Comparison of ENCODE assay signal across 20 cellular contexts in genomic region chr15:56948000-56948765, GRCh38. TPM values are rescaled to one million over a fixed set of nuclear protein-coding genes. Genes with fewer than 3 reads are reported as not detected.
A peak's percentile ranks its signal among the peaks of the same experiment; 100 is the strongest.
DNase-seq lines count a peak whose midpoint lies in the region; ATAC-seq and TF ChIP-seq lines count a peak whose summit lies in the region.
"Had no signal": no experiment of that assay in that cellular context is flagged by ENCODE, and none has a peak within 500 bp of the region (broad histone marks: within the 10 kb centered on the region; RNA-seq: fewer than 3 reads in every experiment).

No MANE protein-coding gene starts in this region.

- H4K20me1 ChIP-seq in hepatocyte (ENCODE audit: insufficient read depth, poor library complexity, severe bottlenecking) = peaks cover 46% of the 10 kb centered on the region

- CTCF ChIA-PET in HEK293 (lab: Yijun Ruan, JAX) = interaction anchor here (0.5 to 0.6 kb wide), 2 partner anchors 31 to 74 kb away, joined by 4 to 5 read pairs; no protein-coding TSS in a partner anchor

- no peak overlapping the region for H3K4me2 ChIP-seq in hepatocyte

- TF ChIP-seq CTCF in HEK293 (tag by site-specific recombination; IDR thresholded peaks at IDR 0.05) = no peak
- no peak for TF ChIP-seq CTCF in hepatocyte (IDR thresholded peaks at IDR 0.05; ENCODE audit: poor library complexity)
- TF ChIP-seq CTCF in progenitor cell of endocrine pancreas (IDR thresholded peaks at IDR 0.05; ENCODE audit: unreplicated experiment) = no peak

- peaks cover 2% of the 10 kb centered on the region for H3K4me1 Mint-ChIP-seq in progenitor cell of endocrine pancreas (ENCODE audit: low read depth)

- 89% methylated on average over 6 of the region's 6 CpGs for WGBS in hepatocyte (ENCODE audit: low lambda C conversion rate, missing lambda C conversion rate)

- no peak overlapping the region for H3K4me3 Mint-ChIP-seq in progenitor cell of endocrine pancreas (ENCODE audit: low read depth)
- H3K4me3 Mint-ChIP-seq: activated naive CD4-positive, alpha-beta T cell treated with anti-CD3 and anti-CD28 coated beads, Interleukin-2, amount 50 U/mL, for 24 hours; CD4-positive, alpha-beta memory T cell; stimulated activated naive B cell treated with anti-CD40 and anti-IgM and Interleukin-4, amounts not matched to agents 10 μg/mL and 1 μg/mL and 100 μg/mL, for 72 hours had no signal

- DNase-seq in amniotic epithelial cell (ENCODE audit: low read depth) = peak; percentile 49
- no peak for DNase-seq in hepatocyte (ENCODE audit: low spot score)
- DNase-seq in progenitor cell of endocrine pancreas (ENCODE audit: low spot score, unreplicated experiment) = no peak
- no peak for DNase-seq in iPS-NIHi11 (ENCODE audit: low spot score)
- DNase-seq in stimulated activated CD4-positive, alpha-beta T cell treated with anti-CD3 and anti-CD28 coated beads, Interleukin-4, amount 100 ng/mL, for 4 hours = no peak
- DNase-seq: activated T-cell treated with anti-CD3 and anti-CD28 coated beads, Interleukin-2, amount 50 U/mL, for 48 hours; CD4-positive, alpha-beta memory T cell; DMS53; heart right ventricle; islet precursor cell; lower lobe of right lung; NCI-H1436 treated with DMSO at 0.1 percent for 48 hours; NCI-H524 treated with DMSO at 0.1 percent for 48 hours; sigmoid colon; stimulated activated CD4-positive, alpha-beta T cell treated with anti-CD3 and anti-CD28 coated beads, Interleukin-1b, Interleukin-23, amount 100 ng/mL, for 48 hours; stimulated activated naive B cell treated with anti-CD40 and anti-IgM and Interleukin-4, amounts not matched to agents 10 μg/mL and 1 μg/mL and 100 μg/mL, for 72 hours had no signal

- H3K4me3 ChIP-seq in HEK293 (ENCODE audit: low read depth, low read length) = no peak overlapping the region
- H3K4me3 ChIP-seq in hepatocyte = no peak overlapping the region
- H3K4me3 ChIP-seq: heart right ventricle, lower lobe of right lung, sigmoid colon had no signal

- H2AFZ ChIP-seq in hepatocyte = no peak overlapping the region

- peaks cover 18% of the 10 kb centered on the region for H3K9me3 Mint-ChIP-seq in progenitor cell of endocrine pancreas (ENCODE audit: low read depth)

- H3K36me3 Mint-ChIP-seq in progenitor cell of endocrine pancreas (ENCODE audit: insufficient read depth) = peaks cover 20% of the 10 kb centered on the region

- H3K9me3 ChIP-seq in HEK293 (ENCODE audit: control insufficient read depth, insufficient read depth, low read depth, low read length) (no peaks in the 10 kb centered on the region), hepatocyte (ENCODE audit: low read depth) (peaks cover 4% of the 10 kb centered on the region)

- H3K79me2 ChIP-seq in hepatocyte = peaks cover 100% of the 10 kb centered on the region

- H3K27me3 Mint-ChIP-seq in progenitor cell of endocrine pancreas = no peaks in the 10 kb centered on the region
- H3K27me3 Mint-ChIP-seq: activated naive CD4-positive, alpha-beta T cell treated with anti-CD3 and anti-CD28 coated beads, Interleukin-2, amount 50 U/mL, for 24 hours; CD4-positive, alpha-beta memory T cell; stimulated activated naive B cell treated with anti-CD40 and anti-IgM and Interleukin-4, amounts not matched to agents 10 μg/mL and 1 μg/mL and 100 μg/mL, for 72 hours had no signal

- no peaks in the 10 kb centered on the region for H3K9me2 ChIP-seq in hepatocyte (replicated peaks; ENCODE audit: insufficient read depth)

- no peaks in the 10 kb centered on the region for H3K27me3 ChIP-seq in hepatocyte
- H3K27me3 ChIP-seq: heart right ventricle, sigmoid colon had no signal

- POLR2A ChIA-PET in HEK293 (lab: Yijun Ruan, JAX) = no interaction called here

- H3K36me3 ChIP-seq in HEK293 (ENCODE audit: control insufficient read depth in 2 of 2, insufficient read depth in 1 of 2, low read length in 2 of 2) (peaks cover 0 to 4% of the 10 kb centered on the region in 2 experiments; a peak in 1 of 3 replicates), hepatocyte (replicated peaks; ENCODE audit: insufficient read depth, low read depth) (peaks cover 3% of the 10 kb centered on the region)
- H3K36me3 ChIP-seq: lower lobe of right lung, sigmoid colon had no signal

- H3K27ac Mint-ChIP-seq in progenitor cell of endocrine pancreas = peak overlapping the region; percentile 17
- H3K27ac Mint-ChIP-seq: stimulated activated naive B cell treated with anti-CD40 and anti-IgM and Interleukin-4, amounts not matched to agents 10 μg/mL and 1 μg/mL and 100 μg/mL, for 72 hours had no signal

- ATAC-seq in HG03039 (IDR thresholded peaks at IDR 0.05; ENCODE audit: unreplicated experiment) (no peak), HG03095 (IDR thresholded peaks at IDR 0.05; ENCODE audit: unreplicated experiment) (no peak)
- ATAC-seq: heart right ventricle; lower lobe of right lung; stimulated activated naive B cell treated with anti-CD40 and anti-IgM and Interleukin-4, amounts not matched to agents 10 μg/mL and 1 μg/mL and 100 μg/mL, for 72 hours had no signal

- H3K27ac ChIP-seq in HEK293 (ENCODE audit: extremely low read depth, low read depth, low read length) (peak overlapping the region; percentile 4; the same call in 1 of the 2 replicates), hepatocyte (peak overlapping the region; percentile 1)
- H3K27ac ChIP-seq: heart right ventricle, lower lobe of right lung, sigmoid colon had no signal

- H3K4me1 ChIP-seq in HEK293 (ENCODE audit: control insufficient read depth, insufficient read depth, low read length) = peaks cover 13% of the 10 kb centered on the region
- H3K4me1 ChIP-seq in hepatocyte (ENCODE audit: insufficient read depth) = peaks cover 4% of the 10 kb centered on the region
- H3K4me1 ChIP-seq: lower lobe of right lung had no signal

TF ChIP-seq in HEK293, 187 proteins besides CTCF, POLR2A, EP300 and RAD21 (continues in another document):
- TF ChIP-seq ZBTB6 (tag by site-specific recombination; IDR thresholded peaks at IDR 0.05) (no peak), ZNF514 (tag by site-specific recombination; IDR thresholded peaks at IDR 0.05) (no peak), BCL6B (tag by site-specific recombination; IDR thresholded peaks at IDR 0.05) (no peak), ATF2 (tag by site-specific recombination; IDR thresholded peaks at IDR 0.05; ENCODE audit: low read depth) (no peak), ZBTB49 (tag by site-specific recombination; IDR thresholded peaks at IDR 0.05; ENCODE audit: low read depth) (no peak), ZBTB17 (tag by site-specific recombination; IDR thresholded peaks at IDR 0.05) (no peak)

RNA-seq across cellular contexts. Expression of gene TCF12, which starts 29.7 kb away (rescaled TPM):
- total RNA-seq in hepatocyte = 86.6 and 93.2 TPM in 2 replicates
- 30.3 and 42.0 TPM in 2 replicates for polyA plus RNA-seq in hepatocyte
- 164 and 167 TPM in 2 replicates for total RNA-seq in progenitor cell of endocrine pancreas
